ENCODE assay signal across 1 cellular context in the genomic region with DNA sequence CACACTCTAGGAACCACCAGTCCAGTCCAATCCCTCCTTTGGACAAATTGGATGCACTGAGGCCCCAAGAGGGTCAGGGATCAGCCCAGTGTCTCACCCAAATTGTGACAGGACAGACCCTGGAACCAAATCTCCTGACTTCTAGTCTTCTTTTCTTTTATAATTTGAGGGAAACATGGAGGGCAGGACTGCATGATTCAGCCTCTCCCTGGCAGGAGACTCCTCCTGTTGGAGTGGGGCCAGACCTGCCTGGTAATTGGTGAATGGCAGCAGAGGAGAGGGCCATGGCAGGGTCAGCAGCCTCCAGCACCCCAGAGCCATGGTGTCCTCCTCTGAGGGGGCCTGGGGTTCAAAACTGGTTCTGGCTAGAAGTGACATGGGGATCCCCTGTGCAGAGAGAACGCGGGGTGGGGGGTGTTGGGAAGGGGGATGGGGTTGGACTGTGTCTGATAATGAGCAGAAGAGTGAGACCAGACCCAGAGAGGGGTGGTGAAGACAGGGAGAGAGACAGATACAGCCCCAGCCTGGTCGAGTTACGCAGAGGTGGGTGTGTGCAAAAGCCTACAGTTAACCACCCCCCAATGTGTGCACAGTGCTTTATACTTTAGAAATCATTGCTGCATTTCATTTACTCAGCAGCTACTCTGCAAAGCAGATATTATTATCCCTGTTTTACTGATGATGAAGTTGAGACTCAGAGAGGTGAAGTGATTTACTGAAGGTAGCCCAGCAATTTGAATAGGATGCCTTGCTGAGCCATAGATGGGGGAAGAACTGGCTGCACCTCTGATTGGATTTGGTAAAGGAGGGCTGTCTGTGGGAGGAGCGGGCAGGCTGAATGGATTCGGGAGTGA.
TF ChIP-seq lines count a peak whose summit lies in the region.

No MANE protein-coding gene starts in this region.

TF ChIP-seq in HepG2, 621 proteins besides CTCF, POLR2A, EP300 and RAD21:
- TF ChIP-seq THAP9 (CRISPR knock-in tag; IDR thresholded peaks at IDR 0.05; ENCODE audit: borderline replicate concordance) (no peak), ZSCAN30 (CRISPR knock-in tag; IDR thresholded peaks at IDR 0.05) (no peak), ZNF768 (CRISPR knock-in tag; IDR thresholded peaks at IDR 0.05) (0 out of 2 replicates have a peak, but pooled peaks have one; percentile 58), RBM39 (IDR thresholded peaks at IDR 0.05; ENCODE audit: low read depth, low read length, poor library complexity, severe bottlenecking) (no peak), DR1 (CRISPR knock-in tag; IDR thresholded peaks at IDR 0.05) (no peak), ZNF354B (CRISPR knock-in tag; IDR thresholded peaks at IDR 0.05) (no peak)
